Comparison of ENCODE assay signal across 38 cellular contexts in the genomic region with DNA sequence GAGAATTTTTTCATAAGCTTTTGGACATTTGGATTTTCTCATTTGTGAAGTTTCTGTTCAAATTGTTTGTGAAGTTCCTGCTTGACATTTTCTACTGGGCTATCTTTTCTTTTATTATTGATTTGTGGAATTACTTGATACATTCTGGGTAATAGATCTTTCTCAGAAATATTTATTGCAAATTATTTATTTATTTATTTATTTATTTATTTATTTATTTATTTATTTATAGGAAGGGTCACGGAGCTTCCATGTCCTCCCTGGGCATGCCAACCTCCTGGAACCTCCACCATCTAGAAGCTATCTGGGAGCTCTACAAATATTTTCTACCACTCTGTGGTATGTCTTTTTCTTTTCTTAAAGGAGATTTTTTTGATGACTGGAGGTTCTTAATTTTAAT. TPM values are rescaled to one million over a fixed set of nuclear protein-coding genes. Genes with fewer than 3 reads are reported as not detected.
"Had no signal": no experiment of that assay in that cellular context is flagged by ENCODE, and none has a peak within 500 bp of the region (broad histone marks: within the 10 kb centered on the region; RNA-seq: fewer than 3 reads in every experiment).

No MANE protein-coding gene starts in this region.

- H3K27me3 ChIP-seq: MG63 had no signal

- H3K36me3 ChIP-seq: MG63 had no signal

- H3K9me3 ChIP-seq: MG63 had no signal

- H3K4me3 ChIP-seq: MG63 had no signal

- DNase-seq: Karpas-422, Kasumi-1, MG63, MM.1S, MV-4-11, NCI-H1048, NCI-H1092 treated with DMSO at 0.1 percent for 48 hours, NCI-H1105, NCI-H1105 treated with DMSO at 0.1 percent for 48 hours, NCI-H1417, NCI-H1417 treated with DMSO at 0.1 percent for 48 hours, NCI-H1436, NCI-H1436 treated with DMSO at 0.1 percent for 48 hours, NCI-H146, NCI-H1694, NCI-H1694 treated with DMSO at 0.1 percent for 48 hours, NCI-H187, NCI-H187 treated with DMSO at 0.1 percent for 48 hours, NCI-H1930, NCI-H2029, NCI-H2029 treated with DMSO at 0.1 percent for 48 hours, NCI-H2081, NCI-H2081 treated with DMSO at 0.1 percent for 48 hours, NCI-H2107, NCI-H2171, NCI-H2171 treated with DMSO at 0.1 percent for 48 hours, NCI-H2227 treated with DMSO at 0.1 percent for 48 hours, NCI-H226, NCI-H345, NCI-H446, NCI-H446 treated with DMSO at 0.1 percent for 48 hours, NCI-H510A, NCI-H510A treated with DMSO at 0.1 percent for 48 hours, NCI-H524, NCI-H524 treated with DMSO at 0.1 percent for 48 hours had no signal

RNA-seq across cellular contexts. Expression of a gene that starts 46.7 kb away (rescaled TPM):
- total RNA-seq: LHCN-M2, M059J, MCF 10A had no signal
